Comparison of ENCODE assay signal across 20 cellular contexts in genomic region chr13:19950374-19950773, GRCh38. TPM values are rescaled to one million over a fixed set of nuclear protein-coding genes. Genes with fewer than 3 reads are reported as not detected.
DNase-seq lines count a peak whose midpoint lies in the region; ATAC-seq, FAIRE-seq and TF ChIP-seq lines count a peak whose summit lies in the region.
"Had no signal": no experiment of that assay in that cellular context is flagged by ENCODE, and none has a peak within 500 bp of the region (broad histone marks: within the 10 kb centered on the region; RNA-seq: fewer than 3 reads in every experiment).

No MANE protein-coding gene starts in this region.

- H3K36me3 ChIP-seq in mammary epithelial cell (ENCODE audit: insufficient read depth, low read length) (no peaks in the 10 kb centered on the region), OCI-LY3 (replicated peaks; ENCODE audit: low read depth, low read length) (no peaks in the 10 kb centered on the region), K562 (ENCODE audit: control insufficient read depth, insufficient read depth, low read length) (no peaks in the 10 kb centered on the region), osteoblast (ENCODE audit: insufficient read depth, low read length) (no peaks in the 10 kb centered on the region), psoas muscle (ENCODE audit: insufficient read depth in 1 of 2, low read depth in 1 of 2) (no peaks in the 10 kb centered on the region)
- H3K36me3 ChIP-seq: BLaER1 had no signal

- no peak for TF ChIP-seq EP300 in K562 (IDR thresholded peaks at IDR 0.05; ENCODE audit: low read length)

- H2AFZ ChIP-seq in mammary epithelial cell (ENCODE audit: low read depth, low read length) (peak overlapping the region; percentile 26), OCI-LY3 (ENCODE audit: low read depth, low read length) (peak overlapping the region; percentile 6; the same call in 1 of the 2 replicates), K562 (ENCODE audit: low read depth, low read length) (peak overlapping the region; percentile 44; the same call in 1 of the 2 replicates), osteoblast (ENCODE audit: low read length) (peak overlapping the region; percentile 6)

- in situ Hi-C loops in mammary epithelial cell (cut with MboI; ENCODE audit: low sequenced_read_pairs in 2 of 2) (no loop called here), K562 (cut with MboI) (no loop called here)

- no peaks in the 10 kb centered on the region for H3K36me3 Mint-ChIP-seq in MCF 10A (ENCODE audit: insufficient read depth, unreplicated experiment)
- H3K36me3 Mint-ChIP-seq: CD14-positive monocyte, IgD-negative memory B cell had no signal

- WGBS in mammary epithelial cell (ENCODE audit: low coverage, missing lambda C conversion rate): 88% methylated on average over 7 of the region's 7 CpGs
- WGBS in K562 (ENCODE audit: insufficient coverage, low coverage, missing lambda C conversion rate): 54% methylated on average over 7 of the region's 7 CpGs
- whole genome bisulfite sequencing in psoas muscle, 3 donors: 54 to 62% (median 55%) methylated on average over 7 of the region's 7 CpGs

- BruUV-seq in mammary epithelial cell (replicated peaks; lab: Mats Ljungman, UMichigan) (no TSS peak), MCF 10A (replicated peaks; lab: Mats Ljungman, UMichigan) (no TSS peak), K562 (replicated peaks; lab: Mats Ljungman, UMichigan) (no TSS peak)

- ATAC-seq in K562 (no peak), psoas muscle (no peak)
- ATAC-seq: A549 had no signal

- DNase-seq in mammary epithelial cell: no peak
- no peak for DNase-seq in MCF 10A (ENCODE audit: unreplicated experiment)
- no peak for DNase-seq in K562 (ENCODE audit: extremely low read depth in 1 of 4, low spot score in 3 of 4)
- DNase-seq in osteoblast (ENCODE audit: insufficient read length, low spot score, missing footprints): no peak
- no peak for DNase-seq in psoas muscle
- no peak for DNase-seq in RKO (ENCODE audit: low spot score)
- DNase-seq in NCI-H1048 (lab: John Stamatoyannopoulos, UW): no peak
- DNase-seq: CD4-positive, alpha-beta memory T cell; DMS153; DMS79; GF-D8; HCEC 1CT; HFFc6 had no signal

- H3K9me3 ChIP-seq in mammary epithelial cell (replicated peaks; ENCODE audit: insufficient read depth, low read length) (no peaks in the 10 kb centered on the region), OCI-LY3 (ENCODE audit: insufficient read depth, low read length) (no peaks in the 10 kb centered on the region), K562 (replicated peaks; ENCODE audit: control insufficient read depth, insufficient read depth, low read depth, low read length) (no peaks in the 10 kb centered on the region), osteoblast (ENCODE audit: low read depth, low read length) (no peaks in the 10 kb centered on the region), psoas muscle (no peaks in the 10 kb centered on the region)
- H3K9me3 ChIP-seq: A549, BLaER1 had no signal

- CTCF ChIA-PET in mammary epithelial cell (lab: Charles Lee; ENCODE audit: low non-redundant PET): no interaction called here
- CTCF ChIA-PET in MCF 10A (lab: Yijun Ruan, JAX): interaction anchor here (0.5 to 3.5 kb wide), 5 partner anchors 10 to 62 kb away, joined by 3 to 21 read pairs (median 4); no protein-coding TSS in a partner anchor
- CTCF ChIA-PET in K562 (lab: Yijun Ruan, JAX; ENCODE audit: low intra/inter-chr PET ratio): no interaction called here

- no peak overlapping the region for H3K4me3 Mint-ChIP-seq in MCF 10A (ENCODE audit: unreplicated experiment)
- H3K4me3 Mint-ChIP-seq: CD14-positive monocyte; CD4-positive, alpha-beta memory T cell; HFFc6; IgD-negative memory B cell had no signal

- H3K27ac Mint-ChIP-seq in MCF 10A (ENCODE audit: low read depth, unreplicated experiment): no peak overlapping the region
- H3K27ac Mint-ChIP-seq: CD14-positive monocyte; CD4-positive, alpha-beta memory T cell; HFFc6; IgD-negative memory B cell had no signal

- no peak for FAIRE-seq in K562 (lab: Jason Lieb, UNC)
- FAIRE-seq: A549, HTR-8/SVneo had no signal

- H3K4me1 ChIP-seq in mammary epithelial cell (ENCODE audit: insufficient read depth, low read length) (peaks cover 5% of the 10 kb centered on the region), OCI-LY3 (ENCODE audit: low read length) (no peaks in the 10 kb centered on the region), K562 (replicated peaks in 1 of 2; ENCODE audit: control insufficient read depth in 2 of 2, insufficient read depth in 2 of 2, low read length in 2 of 2) (no peaks in the 10 kb centered on the region), osteoblast (ENCODE audit: insufficient read depth, low read length) (no peaks in the 10 kb centered on the region), psoas muscle (no peaks in the 10 kb centered on the region)
- H3K4me1 ChIP-seq: A549, BLaER1 had no signal

- no peak overlapping the region for H3K4me3 ChIP-seq in mammary epithelial cell (replicated peaks in 1 of 3; ENCODE audit: insufficient read depth in 1 of 3, low read depth in 2 of 3, low read length in 3 of 3)
- H3K4me3 ChIP-seq in OCI-LY3 (ENCODE audit: low read length): no peak overlapping the region
- no peak overlapping the region for H3K4me3 ChIP-seq in K562
- no peak overlapping the region for H3K4me3 ChIP-seq in osteoblast (ENCODE audit: insufficient read depth, low read length)
- no peak overlapping the region for H3K4me3 ChIP-seq in psoas muscle
- H3K4me3 ChIP-seq: A549, BLaER1 had no signal

- H3K4me2 ChIP-seq in mammary epithelial cell (ENCODE audit: insufficient read depth, low read depth, low read length) (no peak overlapping the region), OCI-LY3 (ENCODE audit: low read length) (no peak overlapping the region), K562 (ENCODE audit: insufficient read depth, low read length) (no peak overlapping the region), osteoblast (ENCODE audit: insufficient read depth, low read length) (no peak overlapping the region)
- H3K4me2 ChIP-seq: A549, BLaER1 had no signal

- intact Hi-C loops in mammary epithelial cell (cut with micrococcal nuclease): no loop called here
- intact Hi-C loops in MCF 10A (cut with micrococcal nuclease): no loop called here
- intact Hi-C loops in K562 (cut with micrococcal nuclease): no loop called here
- intact Hi-C loops in psoas muscle (cut with DNase I): loop anchor here in 1 of 2 donors (10.0 kb wide), 1 partner anchor 166 kb away; the partner anchor contains the start of gene PSPC1

- H3K27me3 ChIP-seq in mammary epithelial cell (ENCODE audit: insufficient read depth, low read length): no peaks in the 10 kb centered on the region
- H3K27me3 ChIP-seq in OCI-LY3 (ENCODE audit: low read depth, low read length): no peaks in the 10 kb centered on the region; the same call in 1 of the 2 replicates
- no peaks in the 10 kb centered on the region for H3K27me3 ChIP-seq in K562 (ENCODE audit: control insufficient read depth in 2 of 2, insufficient read depth in 2 of 2, low read length in 2 of 2)
- H3K27me3 ChIP-seq in osteoblast (ENCODE audit: insufficient read depth, low read length): no peaks in the 10 kb centered on the region
- no peaks in the 10 kb centered on the region for H3K27me3 ChIP-seq in psoas muscle (ENCODE audit: insufficient read depth in 3 of 3, low read length in 2 of 3)
- H3K27me3 ChIP-seq: BLaER1 had no signal

- H3K27me3 Mint-ChIP-seq in MCF 10A (ENCODE audit: insufficient read depth, unreplicated experiment): no peaks in the 10 kb centered on the region

- H3K9ac ChIP-seq in mammary epithelial cell (ENCODE audit: insufficient read depth, low read length) (no peak overlapping the region), OCI-LY3 (ENCODE audit: low read length) (no peak overlapping the region), K562 (ENCODE audit: insufficient read depth in 1 of 2, low read depth in 2 of 2, low read length in 2 of 2) (no peak overlapping the region)
- H3K9ac ChIP-seq: BLaER1 had no signal

- TF ChIP-seq CTCF in mammary epithelial cell (conservative IDR thresholded peaks at IDR 0.05 in 1 of 2, IDR thresholded peaks at IDR 0.05 in 1 of 2; ENCODE audit: extremely low read depth in 1 of 2, insufficient read depth in 1 of 2, low read depth in 1 of 2, low read length in 2 of 2): no peak
- TF ChIP-seq CTCF in MCF 10A (IDR thresholded peaks at IDR 0.05; ENCODE audit: unreplicated experiment): no peak
- no peak for TF ChIP-seq CTCF in OCI-LY3 (IDR thresholded peaks at IDR 0.05; ENCODE audit: low read depth, low read length)
- no peak for TF ChIP-seq CTCF in K562 (IDR thresholded peaks at IDR 0.05 in 2 of 3, conservative IDR thresholded peaks at IDR 0.05 in 1 of 3; ENCODE audit: insufficient read depth in 2 of 3, low read depth in 1 of 3, low read length in 3 of 3)
- no peak for TF ChIP-seq CTCF in osteoblast (IDR thresholded peaks at IDR 0.05; ENCODE audit: extremely low read depth, low read depth, low read length)
- TF ChIP-seq CTCF in psoas muscle (IDR thresholded peaks at IDR 0.05): no peak

- dilution Hi-C loops in mammary epithelial cell (cut with HindIII; ENCODE audit: low sequenced_read_pairs): no loop called here

- H4K20me1 ChIP-seq in mammary epithelial cell (ENCODE audit: insufficient read depth, low read length) (no peaks in the 10 kb centered on the region), OCI-LY3 (ENCODE audit: insufficient read depth, low read length) (no peaks in the 10 kb centered on the region), K562 (replicated peaks; ENCODE audit: control insufficient read depth, insufficient read depth, low read length) (no peaks in the 10 kb centered on the region), osteoblast (ENCODE audit: insufficient read depth, low read length) (no peaks in the 10 kb centered on the region)
- H4K20me1 ChIP-seq: BLaER1 had no signal

- H3K9me1 ChIP-seq in K562 (ENCODE audit: control insufficient read depth, insufficient read depth, low read length): no peaks in the 10 kb centered on the region

- H3K79me2 ChIP-seq in mammary epithelial cell (ENCODE audit: insufficient read depth, low read length): no peaks in the 10 kb centered on the region
- H3K79me2 ChIP-seq in OCI-LY3 (ENCODE audit: low read length): no peaks in the 10 kb centered on the region
- H3K79me2 ChIP-seq in K562 (ENCODE audit: control insufficient read depth, insufficient read depth, low read length): no peaks in the 10 kb centered on the region
- H3K79me2 ChIP-seq in osteoblast (ENCODE audit: insufficient read depth, low read length): no peaks in the 10 kb centered on the region

- H3K4me1 Mint-ChIP-seq in MCF 10A (ENCODE audit: insufficient read depth, unreplicated experiment): no peaks in the 10 kb centered on the region
- H3K4me1 Mint-ChIP-seq: CD4-positive, alpha-beta memory T cell had no signal

- POLR2A ChIA-PET in MCF 10A (lab: Yijun Ruan, JAX): interaction anchor here (0.5 to 1.4 kb wide), 4 partner anchors 9 to 520 kb away, joined by 3 to 4 read pairs (median 4); partner anchors contain the start of gene ZMYM5
- POLR2A ChIA-PET in K562 (lab: Yijun Ruan, JAX): interaction anchor here (1.2 kb wide), 2 partner anchors 9 to 10 kb away, joined by 3 read pairs; no protein-coding TSS in a partner anchor

- H3K9me3 Mint-ChIP-seq in MCF 10A (ENCODE audit: unreplicated experiment): no peaks in the 10 kb centered on the region
- H3K9me3 Mint-ChIP-seq: HFFc6 had no signal

- H3K27ac ChIP-seq in mammary epithelial cell (ENCODE audit: insufficient read depth, low read depth, low read length): no peak overlapping the region
- no peak overlapping the region for H3K27ac ChIP-seq in OCI-LY3 (ENCODE audit: low read length)
- no peak overlapping the region for H3K27ac ChIP-seq in K562 (ENCODE audit: extremely low read depth, low read depth, low read length)
- H3K27ac ChIP-seq in osteoblast (ENCODE audit: low read depth, low read length): no peak overlapping the region
- no peak overlapping the region for H3K27ac ChIP-seq in psoas muscle
- H3K27ac ChIP-seq: 22Rv1, A549, BLaER1 had no signal

- no peak for TF ChIP-seq RAD21 in K562 (CRISPR knock-in tag; conservative IDR thresholded peaks at IDR 0.05 in 1 of 2, IDR thresholded peaks at IDR 0.05 in 1 of 2)

- no peak for TF ChIP-seq POLR2A in K562 (conservative IDR thresholded peaks at IDR 0.05)

RNA-seq across cellular contexts. Expression of gene ZMYM2, which starts 8.2 kb away (rescaled TPM):
- total RNA-seq in mammary epithelial cell (10 to 100 TPM; 49.7 to 75.7 TPM), MCF 10A (2022) (62.2 and 63.2 TPM in 2 replicates), K562 (2014; rRNA removed) (15.3 and 16.8 TPM in 2 replicates), K562 (2014; rRNA removed; fragmentation: Illumina TruSeq; extraction: Trizol) (41.2 and 41.8 TPM in 2 replicates), K562 (2015; rRNA removed; fragmentation: Illumina TruSeq; extraction: Trizol) (34.2 and 38.2 TPM in 2 replicates), K562 (2021) (26.0 and 26.8 TPM in 2 replicates), osteoblast (65.5 and 66.6 TPM in 2 replicates), psoas muscle (10 to 100 TPM; 25.4 to 42.8 (median 29.9) TPM)
- polyA plus RNA-seq in mammary epithelial cell (12.7 TPM), K562 (2011; rRNA removed) (34.0 and 48.8 TPM in 2 replicates), K562 (2014; fragmentation: Illumina TruSeq; extraction: Trizol) (26.8 and 32.1 TPM in 2 replicates), K562 (2014; fragmentation: Nextera tagmentation; extraction: Ambion mirVana) (1 to 10 TPM; 5.0 to 8.8 TPM), K562 (2014; rRNA removed) (16.4 and 19.3 TPM in 2 replicates), psoas muscle (10 to 100 TPM in 1 of 3 donors, 1 to 10 TPM in 2; 6.7 to 18.3 (median 9.6) TPM)
- 28.9 TPM for polyA minus RNA-seq in mammary epithelial cell
- 57.2 and 213 TPM in 2 replicates for total RNA-seq in K562 (2011; cell fraction: chromatin; rRNA removed; ENCODE audit: low replicate concordance)
- total RNA-seq in K562 (2011; cell fraction: nucleolus; rRNA removed): 22.0 and 33.7 TPM in 2 replicates
- total RNA-seq in K562 (2011; cell fraction: nucleoplasm; rRNA removed): 68.9 and 81.1 TPM in 2 replicates
- polyA plus RNA-seq in K562 (2011; cell fraction: cytosol; rRNA removed): 4.8 and 12.3 TPM in 2 replicates
- polyA plus RNA-seq in K562 (2011; cell fraction: nucleus; rRNA removed): 27.1 and 49.7 TPM in 2 replicates
- polyA plus RNA-seq in K562 (2012): 16.3 and 17.7 TPM in 2 replicates
- polyA minus RNA-seq in K562 (2011; rRNA and poly(A)+ RNA removed): 72.8 and 89.2 TPM in 2 replicates
- 18.1 and 18.4 TPM in 2 replicates for polyA minus RNA-seq in K562 (2011; cell fraction: cytosol; rRNA and poly(A)+ RNA removed)
- 34.2 and 60.9 TPM in 2 replicates for polyA minus RNA-seq in K562 (2011; cell fraction: nucleus; rRNA and poly(A)+ RNA removed)
